9 cellular contexts compared by ENCODE assay signal in genomic region chr5:59661939-59662615, GRCh38.
DNase-seq lines count a peak whose midpoint lies in the region; ATAC-seq and TF ChIP-seq lines count a peak whose summit lies in the region.
"Had no signal": no experiment of that assay in that cellular context is flagged by ENCODE, and none has a peak within 500 bp of the region (broad histone marks: within the 10 kb centered on the region; RNA-seq: fewer than 3 reads in every experiment).

No MANE protein-coding gene starts in this region.

- POLR2A ChIA-PET in HEK293T (lab: Yijun Ruan, JAX): no interaction called here

- ATAC-seq in GM18909 (IDR thresholded peaks at IDR 0.05; ENCODE audit: poor library complexity, unreplicated experiment) (peak; percentile 55), GM19455 (IDR thresholded peaks at IDR 0.05; ENCODE audit: unreplicated experiment) (no peak), GM21717 (IDR thresholded peaks at IDR 0.05; ENCODE audit: unreplicated experiment) (no peak)

- no peak overlapping the region for H3K9ac ChIP-seq in rectal smooth muscle tissue (ENCODE audit: low read length)

- CTCF ChIA-PET in HEK293T (lab: Yijun Ruan, JAX): no interaction called here

- H3K36me3 ChIP-seq in rectal smooth muscle tissue (ENCODE audit: control insufficient read depth, insufficient read depth, low read length): no peaks in the 10 kb centered on the region

- peak overlapping the region; percentile 21 for H3K4me3 ChIP-seq in coronary artery
- peak overlapping the region; percentile 40 for H3K4me3 ChIP-seq in rectal smooth muscle tissue (ENCODE audit: low read length)
- H3K4me3 ChIP-seq: skin epidermis had no signal

- TF ChIP-seq CTCF in coronary artery (IDR thresholded peaks at IDR 0.05): no peak

- H3K27me3 ChIP-seq in rectal smooth muscle tissue (ENCODE audit: control insufficient read depth, insufficient read depth, low read length): no peaks in the 10 kb centered on the region

- in situ Hi-C loops in KBM-7 (cut with MboI; ENCODE audit: low pct_unique_long_range_greater_than_20kb, low sequenced_read_pairs): no loop called here

- peaks cover 9% of the 10 kb centered on the region for H3K4me1 ChIP-seq in rectal smooth muscle tissue (ENCODE audit: control insufficient read depth, insufficient read depth, low read length)

- H3K27ac ChIP-seq in coronary artery (no peak overlapping the region), rectal smooth muscle tissue (ENCODE audit: low read depth, low read length) (no peak overlapping the region)

- DNase-seq in KBM-7: peak; percentile 52
- no peak for DNase-seq in coronary artery (ENCODE audit: low spot score)
- DNase-seq in MV-4-11 (lab: John Stamatoyannopoulos, UW): no peak
- no peak for DNase-seq in HEK293T (ENCODE audit: extremely low spot score)

TF ChIP-seq in HEK293T, 16 proteins besides CTCF, POLR2A, EP300 and RAD21:
- TF ChIP-seq, protein P1, sequence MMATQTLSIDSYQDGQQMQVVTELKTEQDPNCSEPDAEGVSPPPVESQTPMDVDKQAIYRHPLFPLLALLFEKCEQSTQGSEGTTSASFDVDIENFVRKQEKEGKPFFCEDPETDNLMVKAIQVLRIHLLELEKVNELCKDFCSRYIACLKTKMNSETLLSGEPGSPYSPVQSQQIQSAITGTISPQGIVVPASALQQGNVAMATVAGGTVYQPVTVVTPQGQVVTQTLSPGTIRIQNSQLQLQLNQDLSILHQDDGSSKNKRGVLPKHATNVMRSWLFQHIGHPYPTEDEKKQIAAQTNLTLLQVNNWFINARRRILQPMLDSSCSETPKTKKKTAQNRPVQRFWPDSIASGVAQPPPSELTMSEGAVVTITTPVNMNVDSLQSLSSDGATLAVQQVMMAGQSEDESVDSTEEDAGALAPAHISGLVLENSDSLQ (IDR thresholded peaks at IDR 0.05): no peak
- TF ChIP-seq FOXK2 (IDR thresholded peaks at IDR 0.05) (no peak), TARDBP (IDR thresholded peaks at IDR 0.05) (no peak), L3MBTL2 (conservative IDR thresholded peaks at IDR 0.05) (no peak), SUZ12 (IDR thresholded peaks at IDR 0.05) (no peak), HDGF (IDR thresholded peaks at IDR 0.05; ENCODE audit: borderline replicate concordance) (no peak), NFRKB (IDR thresholded peaks at IDR 0.05) (no peak), BHLHE40 (IDR thresholded peaks at IDR 0.05; ENCODE audit: borderline replicate concordance) (no peak), FOXM1 (IDR thresholded peaks at IDR 0.05; ENCODE audit: borderline replicate concordance) (no peak)
TF ChIP-seq in HEK293T: peak in this region for 0.
